In genomic region chr2:20146401-20146800, GRCh38 we compare ENCODE assay signal across 27 cellular contexts.
"Had no signal": no experiment of that assay in that cellular context is flagged by ENCODE, and none has a peak within 500 bp of the region (broad histone marks: within the 10 kb centered on the region; RNA-seq: fewer than 3 reads in every experiment).

No MANE protein-coding gene starts in this region.

- H3K27ac Mint-ChIP-seq: activated CD4-positive, alpha-beta T cell treated with anti-CD3 and anti-CD28 coated beads, Interleukin-2, amount 10 ng/mL, durations not matched to agents 7 days and 5 days; activated CD8-positive, alpha-beta T cell treated with anti-CD3 and anti-CD28 coated beads for 36 hours; activated naive CD8-positive, alpha-beta T cell; effector memory CD8-positive, alpha-beta T cell; naive thymus-derived CD4-positive, alpha-beta T cell had no signal

- H3K4me1 ChIP-seq: adrenal gland, colonic mucosa, prostate gland had no signal

- ATAC-seq: effector memory CD8-positive, alpha-beta T cell; gastrocnemius medialis; naive thymus-derived CD4-positive, alpha-beta T cell had no signal

- H3K4me3 ChIP-seq: adrenal gland, colonic mucosa, dorsolateral prefrontal cortex, esophagus muscularis mucosa, gastrocnemius medialis, left lung, lung, ovary, prostate gland, spleen, stomach, suprapubic skin, transverse colon, vagina had no signal

- H3K27ac ChIP-seq: adrenal gland, colonic mucosa, dorsolateral prefrontal cortex, esophagus muscularis mucosa, gastrocnemius medialis, left lung, neutrophil, ovary, prostate gland, stomach, suprapubic skin, transverse colon, vagina, WERI-Rb-1 had no signal

- FAIRE-seq: bronchial epithelial cell, endothelial cell of umbilical vein, TTC549 had no signal

- H3K36me3 Mint-ChIP-seq: activated naive CD8-positive, alpha-beta T cell; naive thymus-derived CD4-positive, alpha-beta T cell had no signal

- H3K4me1 Mint-ChIP-seq: activated CD4-positive, alpha-beta T cell treated with anti-CD3 and anti-CD28 coated beads, Interleukin-2, amount 10 ng/mL, durations not matched to agents 7 days and 5 days; naive thymus-derived CD4-positive, alpha-beta T cell had no signal

- H3K9me3 Mint-ChIP-seq: activated CD4-positive, alpha-beta T cell treated with anti-CD3 and anti-CD28 coated beads, Interleukin-2, amount 10 ng/mL, durations not matched to agents 7 days and 5 days; activated CD8-positive, alpha-beta T cell treated with anti-CD3 and anti-CD28 coated beads for 36 hours; effector memory CD8-positive, alpha-beta T cell; naive thymus-derived CD4-positive, alpha-beta T cell had no signal

- DNase-seq: activated CD4-positive, alpha-beta T cell treated with anti-CD3 and anti-CD28 coated beads, Interleukin-2, amount 10 ng/mL, durations not matched to agents 7 days and 5 days; activated CD4-positive, CD25-positive, alpha-beta regulatory T cell treated with anti-CD3 and anti-CD28 coated beads, Interleukin-2, amount 50 U/mL, for 72 hours; colonic mucosa; dorsolateral prefrontal cortex; effector memory CD8-positive, alpha-beta T cell; gastrocnemius medialis; hippocampal formation; kidney glomerular epithelial cell; left lung; naive thymus-derived CD4-positive, alpha-beta T cell; ovary; stomach; transverse colon; WERI-Rb-1 had no signal

- H3K9me3 ChIP-seq: adrenal gland, colonic mucosa, esophagus muscularis mucosa, gastrocnemius medialis, left lung, neutrophil, ovary, prostate gland, spleen, stomach, suprapubic skin, transverse colon, vagina had no signal

- H3K27me3 ChIP-seq: adrenal gland, colonic mucosa, esophagus muscularis mucosa, gastrocnemius medialis, left lung, neutrophil, ovary, stomach, suprapubic skin, transverse colon, vagina had no signal

- H3K36me3 ChIP-seq: adrenal gland, colonic mucosa, esophagus muscularis mucosa, gastrocnemius medialis, left lung, neutrophil, ovary, prostate gland, spleen, stomach, suprapubic skin, transverse colon, vagina, WERI-Rb-1 had no signal

- H3K4me3 Mint-ChIP-seq: activated CD4-positive, alpha-beta T cell treated with anti-CD3 and anti-CD28 coated beads, Interleukin-2, amount 10 ng/mL, durations not matched to agents 7 days and 5 days; activated CD8-positive, alpha-beta T cell treated with anti-CD3 and anti-CD28 coated beads for 36 hours; activated naive CD8-positive, alpha-beta T cell; effector memory CD8-positive, alpha-beta T cell; naive thymus-derived CD4-positive, alpha-beta T cell had no signal
